28 cellular contexts compared by ENCODE assay signal in genomic region chr1:111116496-111116895, GRCh38.
"Had no signal": no experiment of that assay in that cellular context is flagged by ENCODE, and none has a peak within 500 bp of the region (broad histone marks: within the 10 kb centered on the region; RNA-seq: fewer than 3 reads in every experiment).

No MANE protein-coding gene starts in this region.

- H3K4me1 ChIP-seq: colonic mucosa, esophagus squamous epithelium, gastrocnemius medialis, heart right ventricle, left lung, lower lobe of right lung had no signal

- DNase-seq: colonic mucosa; cortex of kidney; effector CD8-positive, alpha-beta T cell; effector memory CD8-positive, alpha-beta T cell; endodermal cell; erythroblast; esophagus squamous epithelium; foreskin fibroblast; foreskin melanocyte; gastrocnemius medialis; glutamatergic neuron; head of caudate nucleus; heart right ventricle; hippocampal formation; left cardiac atrium; left lung; left ventricle myocardium superior; lower lobe of right lung; mesenchymal stem cell; mucosa of descending colon; naive thymus-derived CD4-positive, alpha-beta T cell had no signal

- H3K4me1 Mint-ChIP-seq: endodermal cell, mesothelial cell of epicardium had no signal

- H3K27ac ChIP-seq: colonic mucosa, epithelial cell of prostate, esophagus squamous epithelium, gastrocnemius medialis, heart right ventricle, left lung, lower lobe of right lung had no signal

- H3K27me3 Mint-ChIP-seq: dendritic cell treated with granulocyte-macrophage colony-stimulating factor and Interleukin-4, amounts not matched to agents 40 ng/mL and 50 ng/mL, for 4 days; effector memory CD8-positive, alpha-beta T cell; naive thymus-derived CD4-positive, alpha-beta T cell had no signal

- H3K4me3 Mint-ChIP-seq: dendritic cell treated with granulocyte-macrophage colony-stimulating factor and Interleukin-4, amounts not matched to agents 40 ng/mL and 50 ng/mL, for 4 days; effector memory CD8-positive, alpha-beta T cell; endodermal cell; mesothelial cell of epicardium; naive thymus-derived CD4-positive, alpha-beta T cell had no signal

- H3K4me3 ChIP-seq: colonic mucosa, esophagus squamous epithelium, gastrocnemius medialis, heart right ventricle, left lung, lower lobe of right lung, mucosa of descending colon had no signal

- ATAC-seq: effector memory CD8-positive, alpha-beta T cell; esophagus mucosa; gastrocnemius medialis; heart right ventricle; left cardiac atrium; left lung; left ventricle myocardium superior; lower lobe of right lung; mucosa of descending colon; naive thymus-derived CD4-positive, alpha-beta T cell had no signal

- H3K9me3 ChIP-seq: colonic mucosa, esophagus squamous epithelium, gastrocnemius medialis, heart right ventricle, left lung, lower lobe of right lung, mucosa of descending colon had no signal

- H3K9me3 Mint-ChIP-seq: dendritic cell treated with granulocyte-macrophage colony-stimulating factor and Interleukin-4, amounts not matched to agents 40 ng/mL and 50 ng/mL, for 4 days; effector memory CD8-positive, alpha-beta T cell; endodermal cell; naive thymus-derived CD4-positive, alpha-beta T cell had no signal

- H3K27me3 ChIP-seq: colonic mucosa, esophagus squamous epithelium, gastrocnemius medialis, heart right ventricle, left lung had no signal

- FAIRE-seq: endometrium, islet of Langerhans, keratinocyte had no signal

- H3K36me3 ChIP-seq: colonic mucosa had no signal

- H3K27ac Mint-ChIP-seq: dendritic cell treated with granulocyte-macrophage colony-stimulating factor and Interleukin-4, amounts not matched to agents 40 ng/mL and 50 ng/mL, for 4 days; effector memory CD8-positive, alpha-beta T cell; endodermal cell; mesothelial cell of epicardium had no signal
